In the genomic region with DNA sequence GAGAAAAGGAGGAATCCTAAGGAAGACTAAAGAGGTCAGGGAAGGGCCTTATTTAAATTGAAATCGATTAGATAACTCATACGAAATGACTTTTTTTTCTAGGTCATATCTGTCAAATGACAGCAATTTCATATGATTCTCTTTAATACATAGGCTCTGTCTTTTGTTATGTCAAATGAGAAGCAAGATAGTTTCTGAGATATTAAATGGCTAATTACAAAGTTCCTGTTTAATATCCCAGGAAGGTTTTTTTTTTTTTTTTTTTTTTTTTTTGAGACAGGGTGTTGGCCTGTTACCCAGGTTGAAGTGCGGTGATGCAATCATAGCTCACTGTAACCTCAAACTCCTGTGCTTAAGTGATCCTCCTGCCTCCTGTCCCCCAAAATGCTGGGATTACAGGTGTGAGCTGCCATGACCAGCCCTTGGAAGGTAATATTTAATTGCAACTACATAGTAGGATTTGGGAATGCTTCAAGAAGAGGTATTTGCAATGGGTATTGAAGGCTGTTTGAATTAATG, we compare ENCODE assay signal across 18 cellular contexts.
"Had no signal": no experiment of that assay in that cellular context is flagged by ENCODE, and none has a peak within 500 bp of the region (broad histone marks: within the 10 kb centered on the region; RNA-seq: fewer than 3 reads in every experiment).

No MANE protein-coding gene starts in this region.

- H3K27ac Mint-ChIP-seq: activated CD4-positive, alpha-beta T cell treated with anti-CD3 and anti-CD28 coated beads, Interleukin-2, amount 10 ng/mL, durations not matched to agents 24 days and 14 days; activated CD8-positive, alpha-beta T cell treated with anti-CD3 and anti-CD28 coated beads, Interleukin-2, amount 10 ng/mL, durations not matched to agents 7 days and 5 days; activated naive CD8-positive, alpha-beta T cell treated with anti-CD3 and anti-CD28 coated beads, Interleukin-2, amount 10 ng/mL, durations not matched to agents 7 days and 5 days; activated T-cell treated with anti-CD3 and anti-CD28 coated beads, Interleukin-2, amount 50 U/mL, for 24 hours; activated T-helper 2 cell treated with anti-CD3 and anti-CD28 coated beads, Interferon-gamma antibody, Interleukin-2, Interleukin-4, amounts not matched to agents 10 μg/mL and 5 μg/mL and 100 μg/mL, durations not matched to agents 14 hours and 24 hours and 36 hours; natural killer cell treated with Interleukin-12 subunit alpha and Interleukin-12 subunit beta and Interleukin-15 and Interleukin-18, amount 100 ng/mL, for 72 hours; stimulated activated naive CD8-positive, alpha-beta T cell treated with anti-CD3 and anti-CD28 coated beads, Interleukin-15, Interleukin-2, amounts not matched to agents 100 ng/mL and 50 ng/mL, for 24 hours had no signal

- H3K27me3 Mint-ChIP-seq: activated T-cell treated with anti-CD3 and anti-CD28 coated beads, Interleukin-2, amount 50 U/mL, for 24 hours; brain; natural killer cell treated with Interleukin-12 subunit alpha and Interleukin-12 subunit beta and Interleukin-15 and Interleukin-18, amount 100 ng/mL, for 72 hours; stimulated activated naive CD8-positive, alpha-beta T cell treated with anti-CD3 and anti-CD28 coated beads, Interleukin-15, Interleukin-2, amounts not matched to agents 100 ng/mL and 50 ng/mL, for 24 hours had no signal

- H3K27ac ChIP-seq: coronary artery, lower lobe of right lung, neutrophil, parathyroid adenoma had no signal

- H3K36me3 ChIP-seq: lower lobe of right lung, neutrophil had no signal

- H3K36me3 Mint-ChIP-seq: natural killer cell treated with Interleukin-12 subunit alpha and Interleukin-12 subunit beta and Interleukin-15 and Interleukin-18, amount 100 ng/mL, for 72 hours had no signal

- H3K4me3 ChIP-seq: coronary artery, lower lobe of right lung had no signal

- ATAC-seq: activated CD8-positive, alpha-beta T cell treated with anti-CD3 and anti-CD28 coated beads, Interleukin-2, amount 10 ng/mL, durations not matched to agents 7 days and 5 days; natural killer cell treated with Interleukin-12 subunit alpha and Interleukin-12 subunit beta and Interleukin-15 and Interleukin-18, amount 100 ng/mL, for 72 hours had no signal

- H3K9me3 ChIP-seq: lower lobe of right lung, neutrophil had no signal

- H3K27me3 ChIP-seq: neutrophil had no signal

- H3K79me2 ChIP-seq: parathyroid adenoma had no signal

- DNase-seq: activated CD4-positive, alpha-beta T cell treated with anti-CD3 and anti-CD28 coated beads, Interleukin-2, amount 10 ng/mL, durations not matched to agents 24 days and 14 days; activated CD8-positive, alpha-beta T cell treated with anti-CD3 and anti-CD28 coated beads, Interleukin-2, amount 10 ng/mL, durations not matched to agents 7 days and 5 days; activated naive CD4-positive, alpha-beta T cell treated with Interleukin-2 at 50 U/mL for 16 hours; activated naive CD8-positive, alpha-beta T cell treated with anti-CD3 and anti-CD28 coated beads, Interleukin-2, amount 10 ng/mL, durations not matched to agents 7 days and 5 days; activated T-cell treated with anti-CD3 and anti-CD28 coated beads, Interleukin-2, amount 50 U/mL, for 24 hours; glutamatergic neuron; lower lobe of right lung; stimulated activated CD4-positive, alpha-beta T cell treated with anti-CD3 and anti-CD28 coated beads, Interleukin-12 subunit alpha, Interleukin-12 subunit beta, amount 100 ng/mL, for 4 hours; stimulated activated CD4-positive, alpha-beta T cell treated with anti-CD3 and anti-CD28 coated beads, Interleukin-1b, Interleukin-23, amount 100 ng/mL, for 48 hours; T-helper 9 cell had no signal

- H3K4me1 Mint-ChIP-seq: activated CD4-positive, alpha-beta T cell treated with anti-CD3 and anti-CD28 coated beads, Interleukin-2, amount 10 ng/mL, durations not matched to agents 24 days and 14 days; activated naive CD8-positive, alpha-beta T cell treated with anti-CD3 and anti-CD28 coated beads, Interleukin-2, amount 10 ng/mL, durations not matched to agents 7 days and 5 days; central memory CD8-positive, alpha-beta T cell had no signal

- H3K9me3 Mint-ChIP-seq: activated T-cell treated with anti-CD3 and anti-CD28 coated beads, Interleukin-2, amount 50 U/mL, for 24 hours; central memory CD8-positive, alpha-beta T cell; natural killer cell treated with Interleukin-12 subunit alpha and Interleukin-12 subunit beta and Interleukin-15 and Interleukin-18, amount 100 ng/mL, for 72 hours; stimulated activated naive CD8-positive, alpha-beta T cell treated with anti-CD3 and anti-CD28 coated beads, Interleukin-15, Interleukin-2, amounts not matched to agents 100 ng/mL and 50 ng/mL, for 24 hours had no signal

- H3K4me3 Mint-ChIP-seq: activated CD4-positive, alpha-beta T cell treated with anti-CD3 and anti-CD28 coated beads, Interleukin-2, amount 10 ng/mL, durations not matched to agents 24 days and 14 days; activated CD8-positive, alpha-beta T cell treated with anti-CD3 and anti-CD28 coated beads, Interleukin-2, amount 10 ng/mL, durations not matched to agents 7 days and 5 days; activated naive CD8-positive, alpha-beta T cell treated with anti-CD3 and anti-CD28 coated beads, Interleukin-2, amount 10 ng/mL, durations not matched to agents 7 days and 5 days; activated T-cell treated with anti-CD3 and anti-CD28 coated beads, Interleukin-2, amount 50 U/mL, for 24 hours; brain; central memory CD8-positive, alpha-beta T cell; natural killer cell treated with Interleukin-12 subunit alpha and Interleukin-12 subunit beta and Interleukin-15 and Interleukin-18, amount 100 ng/mL, for 72 hours; stimulated activated naive CD8-positive, alpha-beta T cell treated with anti-CD3 and anti-CD28 coated beads, Interleukin-15, Interleukin-2, amounts not matched to agents 100 ng/mL and 50 ng/mL, for 24 hours had no signal
